Comparison of ENCODE assay signal across 12 cellular contexts in genomic region chr6:32092760-32093497, GRCh38. TPM values are rescaled to one million over a fixed set of nuclear protein-coding genes. Genes with fewer than 3 reads are reported as not detected.
DNase-seq lines count a peak whose midpoint lies in the region; ATAC-seq and TF ChIP-seq lines count a peak whose summit lies in the region.
"Had no signal": no experiment of that assay in that cellular context is flagged by ENCODE, and none has a peak within 500 bp of the region (broad histone marks: within the 10 kb centered on the region; RNA-seq: fewer than 3 reads in every experiment).

No MANE protein-coding gene starts in this region.

- 0% methylated on average over 2 of the region's 8 CpGs; no CpG with 5 or more reads in 1 of the 2 experiments for WGBS in IMR-90 (ENCODE audit: extremely low coverage in 2 of 2, insufficient read length in 1 of 2), 2 experiments

- H3K4ac ChIP-seq in IMR-90 (ENCODE audit: low read depth, low read length): peak overlapping the region; percentile 87

- peak overlapping the region; percentile 73 for H2BK5ac ChIP-seq in IMR-90 (ENCODE audit: low read depth, low read length, poor library complexity, severe bottlenecking)

- no peaks in the 10 kb centered on the region for H3K79me1 ChIP-seq in IMR-90 (ENCODE audit: low read depth in 1 of 2, low read length in 2 of 2)

- H2BK20ac ChIP-seq in IMR-90 (ENCODE audit: low read depth, low read length): peak overlapping the region; percentile 81

- no peak for TF ChIP-seq CTCF in IMR-90 (conservative IDR thresholded peaks at IDR 0.05; ENCODE audit: low read depth, low read length)
- no peak for TF ChIP-seq CTCF in tibial artery (IDR thresholded peaks at IDR 0.05)

- peak overlapping the region; percentile 7; the same call in 2 of the 3 replicates for H2BK15ac ChIP-seq in IMR-90 (ENCODE audit: low read depth, low read length)

- H3K9me3 ChIP-seq in IMR-90 (ENCODE audit: control insufficient read depth, insufficient read depth, low read length) (no peaks in the 10 kb centered on the region; the same call in 1 of the 2 replicates), tibial artery (no peaks in the 10 kb centered on the region)
- no peaks in the 10 kb centered on the region for H3K9me3 ChIP-seq in effector memory CD4-positive, alpha-beta T cell (ENCODE audit: control insufficient read depth, low read length)

- peak overlapping the region; percentile 50; the same call in 1 of the 2 replicates for H3K9ac ChIP-seq in IMR-90 (ENCODE audit: low read depth, low read length)

- peak overlapping the region; percentile 92 for H3K27ac ChIP-seq in IMR-90 (ENCODE audit: insufficient read depth, low read length)
- peak overlapping the region; percentile 55 for H3K27ac ChIP-seq in cingulate gyrus (ENCODE audit: low read depth, low read length)
- H3K27ac ChIP-seq in tibial artery: peak overlapping the region; percentile 85 to 87
- H3K27ac ChIP-seq in effector memory CD4-positive, alpha-beta T cell (ENCODE audit: insufficient read depth, low read length, poor library complexity, severe bottlenecking): no peak overlapping the region
- H3K27ac ChIP-seq: VCaP had no signal

- TF ChIP-seq POLR2A in IMR-90 (IDR thresholded peaks at IDR 0.05; ENCODE audit: low read depth, low read length): no peak

- peaks cover 62% of the 10 kb centered on the region for H3K27me3 ChIP-seq in IMR-90 (ENCODE audit: control insufficient read depth, insufficient read depth, low read length)
- H3K27me3 ChIP-seq in tibial artery: no peaks in the 10 kb centered on the region
- H3K27me3 ChIP-seq in effector memory CD4-positive, alpha-beta T cell (replicated peaks; ENCODE audit: control insufficient read depth, insufficient read depth, low read length, poor library complexity, severe bottlenecking): peaks cover 23% of the 10 kb centered on the region

- H3K4me3 ChIP-seq in IMR-90 (ENCODE audit: insufficient read depth, low read depth, low read length) (no peak overlapping the region), tibial artery (peak overlapping the region in 1 of 2 donors; percentile 19)
- H3K4me3 ChIP-seq in effector memory CD4-positive, alpha-beta T cell (ENCODE audit: insufficient read depth, low read depth, low read length, poor library complexity, severe bottlenecking): no peak overlapping the region

- peak overlapping the region; percentile 41 for H3K23ac ChIP-seq in IMR-90 (ENCODE audit: low read depth, low read length)

- DNase-seq in IMR-90 (peak; percentile 84), medulla oblongata (ENCODE audit: extremely low spot score) (peak; percentile 71), tibial artery (peak; percentile 64 to 81), GM19240 (ENCODE audit: insufficient read length, low spot score) (no peak)
- no peak for DNase-seq in stimulated activated CD4-positive, alpha-beta T cell treated with anti-CD3 and anti-CD28 coated beads, Interleukin-2, amount 100 ng/mL, for 24 hours
- no peak for DNase-seq in effector memory CD4-positive, alpha-beta T cell
- DNase-seq: activated effector memory CD4-positive, alpha-beta T cell treated with Interleukin-2 at 50 U/mL for 16 hours; Karpas-422; NCI-H774; stimulated activated CD4-positive, alpha-beta T cell treated with anti-CD3 and anti-CD28 coated beads, Interleukin-4, amount 100 ng/mL, for 4 hours had no signal

- no peak overlapping the region for H2AFZ ChIP-seq in IMR-90 (replicated peaks; ENCODE audit: low read length, poor library complexity)

- H3K4me1 ChIP-seq in IMR-90 (ENCODE audit: control insufficient read depth, insufficient read depth, low read length) (peaks cover 24% of the 10 kb centered on the region), tibial artery (peaks cover 0 to 67% (median 41%) of the 10 kb centered on the region in 4 donors)
- H3K4me1 ChIP-seq in effector memory CD4-positive, alpha-beta T cell (ENCODE audit: control insufficient read depth, insufficient read depth, low read length, poor library complexity, severe bottlenecking): peaks cover 6% of the 10 kb centered on the region

- peak overlapping the region; percentile 0 to 38; a peak in 1 of 4 replicates for H4K8ac ChIP-seq in IMR-90 (ENCODE audit: low read depth in 2 of 2, low read length in 2 of 2)

- dilution Hi-C loops in IMR-90 (cut with HindIII; ENCODE audit: low sequenced_read_pairs, unreplicated experiment): no loop called here

- H3K18ac ChIP-seq in IMR-90 (ENCODE audit: low read depth, low read length): peak overlapping the region; percentile 75

- in situ Hi-C loops in IMR-90 (cut with MboI; ENCODE audit: low sequenced_read_pairs): no loop called here

- H4K91ac ChIP-seq in IMR-90 (ENCODE audit: insufficient read depth, low read depth, low read length): peak overlapping the region; percentile 80

- H3K36me3 ChIP-seq in IMR-90 (ENCODE audit: control insufficient read depth, insufficient read depth, low read length) (no peaks in the 10 kb centered on the region), tibial artery (peaks cover 0 to 18% (median 11%) of the 10 kb centered on the region in 3 donors)
- H3K36me3 ChIP-seq in effector memory CD4-positive, alpha-beta T cell (ENCODE audit: control insufficient read depth, insufficient read depth, low read length): no peaks in the 10 kb centered on the region

- H3K14ac ChIP-seq in IMR-90 (replicated peaks; ENCODE audit: low read depth, low read length): peak overlapping the region; percentile 74

- POLR2A ChIA-PET in IMR-90 (lab: Charles Lee; ENCODE audit: unreplicated experiment): interaction anchor here (0.6 kb wide), 2 partner anchors 557 to 745 kb away, joined by 3 to 9 read pairs; no protein-coding TSS in a partner anchor

- BruUV-seq in IMR-90 (replicated peaks; lab: Mats Ljungman, UMichigan): no TSS peak

- ATAC-seq in IMR-90 (ENCODE audit: low read depth): peak; percentile 87

- intact Hi-C loops in IMR-90 (cut with micrococcal nuclease): loop anchor here (2.0 kb wide), 1 partner anchor 62 kb away; the partner anchor contains the start of gene PPT2
- intact Hi-C loops in tibial artery (cut with DNase I; ENCODE audit: low total_unique reads): loop anchor here (2.0 kb wide), 1 partner anchor 18 kb away; no protein-coding TSS in a partner anchor

- H3K56ac ChIP-seq in IMR-90 (ENCODE audit: extremely low read depth, insufficient read depth, low read length): peak overlapping the region; percentile 51

- peak overlapping the region; percentile 37; the same call in 1 of the 2 replicates for H2AK5ac ChIP-seq in IMR-90 (ENCODE audit: low read depth, low read length)

- peak overlapping the region; percentile 73 for H2AK9ac ChIP-seq in IMR-90 (replicated peaks; ENCODE audit: low read depth, low read length, poor library complexity)

- peak overlapping the region; percentile 52 for H3K4me2 ChIP-seq in IMR-90 (ENCODE audit: low read depth, low read length)

- H4K20me1 ChIP-seq in IMR-90 (ENCODE audit: insufficient read depth, low read length): peaks cover 18% of the 10 kb centered on the region

- CTCF ChIA-PET in IMR-90 (lab: Yijun Ruan, JAX): interaction anchor here (1.1 to 1.5 kb wide), 3 partner anchors 21 to 35 kb away, joined by 3 to 4 read pairs (median 4); partner anchors contain the start of gene ATF6B

- H4K5ac ChIP-seq in IMR-90 (ENCODE audit: low read depth, low read length): peak overlapping the region; percentile 62; the same call in 1 of the 2 replicates

- TF ChIP-seq RAD21 in IMR-90 (IDR thresholded peaks at IDR 0.05; ENCODE audit: low read length): no peak

- peaks cover 25% of the 10 kb centered on the region for H3K9me1 ChIP-seq in IMR-90 (ENCODE audit: insufficient read depth, low read length)

- peak overlapping the region; percentile 94 for H2BK120ac ChIP-seq in IMR-90 (ENCODE audit: low read depth, low read length)

TF ChIP-seq in IMR-90, 13 proteins besides CTCF, POLR2A, EP300 and RAD21:
- peak; percentile 93 for TF ChIP-seq BHLHE40 (IDR thresholded peaks at IDR 0.05; ENCODE audit: low read depth, low read length)
- TF ChIP-seq CEBPB (IDR thresholded peaks at IDR 0.05; ENCODE audit: low read depth, low read length): peak; percentile 78
- TF ChIP-seq MXI1 (IDR thresholded peaks at IDR 0.05; ENCODE audit: borderline replicate concordance, low read depth, low read length): no peak
TF ChIP-seq in IMR-90: peak in this region for 2.

RNA-seq across cellular contexts. Expression of gene TNXB, which starts 16.2 kb away (rescaled TPM):
- total RNA-seq in IMR-90 (2012; rRNA removed): under 0.01 TPM in 1 of 2 replicates, not detected in the other
- polyA plus RNA-seq in IMR-90 (2012; rRNA removed): 0.05 and 0.42 TPM in 2 replicates
- polyA plus RNA-seq in IMR-90 (2012; cell fraction: cytosol; rRNA removed): 0.05 and 0.15 TPM in 2 replicates
- polyA plus RNA-seq in IMR-90 (2012; cell fraction: nucleus; rRNA removed; ENCODE audit: low replicate concordance): 1.1 and 1.4 TPM in 2 replicates

RNA-seq across cellular contexts. Expression of gene ATF6B, which starts 35.1 kb away (rescaled TPM):
- total RNA-seq in IMR-90 (2012; rRNA removed): 5.3 and 7.9 TPM in 2 replicates
- polyA plus RNA-seq in IMR-90 (2012; rRNA removed): 62.6 and 69.6 TPM in 2 replicates
- polyA plus RNA-seq in IMR-90 (2012; cell fraction: cytosol; rRNA removed): 53.8 and 64.7 TPM in 2 replicates
- polyA plus RNA-seq in IMR-90 (2012; cell fraction: nucleus; rRNA removed; ENCODE audit: low replicate concordance): 85.2 and 131 TPM in 2 replicates

RNA-seq across cellular contexts. Expression of gene FKBPL, which starts 37.2 kb away (rescaled TPM):
- 5.8 and 5.9 TPM in 2 replicates for total RNA-seq in IMR-90 (2012; rRNA removed)
- 3.4 and 3.6 TPM in 2 replicates for polyA plus RNA-seq in IMR-90 (2012; rRNA removed)
- polyA plus RNA-seq in IMR-90 (2012; cell fraction: cytosol; rRNA removed): 2.6 and 3.3 TPM in 2 replicates
- 1.2 and 1.6 TPM in 2 replicates for polyA plus RNA-seq in IMR-90 (2012; cell fraction: nucleus; rRNA removed; ENCODE audit: low replicate concordance)

RNA-seq across cellular contexts. Expression of gene CYP21A2, which starts 54.7 kb away (rescaled TPM):
- total RNA-seq in IMR-90 (2012; rRNA removed): not detected in 2 replicates
- polyA plus RNA-seq in IMR-90 (2012; rRNA removed): 0.03 and 0.10 TPM in 2 replicates
- polyA plus RNA-seq in IMR-90 (2012; cell fraction: cytosol; rRNA removed): 0.05 and 0.09 TPM in 2 replicates
- polyA plus RNA-seq in IMR-90 (2012; cell fraction: nucleus; rRNA removed; ENCODE audit: low replicate concordance): 0.68 and 1.3 TPM in 2 replicates

RNA-seq across cellular contexts. Expression of gene PRRT1, which starts 58.8 kb away (rescaled TPM):
- not detected in 2 replicates for total RNA-seq in IMR-90 (2012; rRNA removed)
- 0.87 and 0.99 TPM in 2 replicates for polyA plus RNA-seq in IMR-90 (2012; rRNA removed)
- 0.55 and 1.3 TPM in 2 replicates for polyA plus RNA-seq in IMR-90 (2012; cell fraction: cytosol; rRNA removed)
- 3.9 and 5.7 TPM in 2 replicates for polyA plus RNA-seq in IMR-90 (2012; cell fraction: nucleus; rRNA removed; ENCODE audit: low replicate concordance)

Comparison
In these comparisons a context has a peak if more than half of its experiments do, and no peak if none do; other contexts are left out.
1. DNase-seq: peak in IMR-90 (single experiment), medulla oblongata (single experiment) and tibial artery (2 of 2); none in stimulated activated CD4-positive, alpha-beta T cell treated with anti-CD3 and anti-CD28 coated beads, Interleukin-2, amount 100 ng/mL, for 24 hours (0 of 2), GM19240 (single experiment) and effector memory CD4-positive, alpha-beta T cell (0 of 3).